In the genomic region with DNA sequence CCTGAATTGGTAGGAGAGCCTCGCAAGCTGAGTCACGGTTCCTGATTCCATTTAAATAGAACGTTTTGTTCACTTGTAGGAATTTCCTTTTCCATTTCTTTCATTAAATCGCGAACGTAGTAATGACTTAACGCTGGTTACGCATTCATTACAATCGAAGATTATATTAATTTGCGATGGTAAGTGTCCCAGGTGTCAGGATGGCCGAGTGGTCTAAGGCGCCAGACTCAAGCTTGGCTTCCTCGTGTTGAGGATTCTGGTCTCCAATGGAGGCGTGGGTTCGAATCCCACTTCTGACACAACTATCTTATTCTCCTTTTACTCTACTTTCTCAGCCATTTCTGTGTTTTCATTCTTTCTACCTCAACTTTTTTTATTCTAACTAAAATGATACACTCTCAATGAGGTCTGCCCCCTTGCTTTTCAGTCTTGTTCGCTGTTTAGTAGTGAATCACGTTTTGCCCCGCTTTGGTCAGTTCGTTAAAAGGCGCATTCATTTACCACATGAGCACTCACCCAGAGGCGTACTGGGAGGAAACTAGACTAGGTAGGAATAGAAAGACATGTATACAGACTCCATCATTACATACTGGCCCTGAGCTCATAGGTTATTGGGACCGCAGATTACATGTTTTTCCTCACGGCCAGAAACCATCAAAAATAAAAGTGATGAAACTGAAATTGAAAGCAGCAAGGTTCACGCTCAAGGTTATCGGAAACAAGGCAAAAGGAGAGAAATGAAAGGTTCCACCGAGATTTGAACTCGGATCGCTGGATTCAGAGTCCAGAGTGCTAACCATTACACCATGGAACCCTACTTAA, we compare ENCODE assay signal across 8 cellular contexts. TPM values are rescaled to one million over a fixed set of nuclear protein-coding genes. Genes with fewer than 3 reads are reported as not detected.
DNase-seq lines count a peak whose midpoint lies in the region; ATAC-seq and TF ChIP-seq lines count a peak whose summit lies in the region.

No MANE protein-coding gene starts in this region.

- peak; percentile 79 to 80 for DNase-seq in Caco-2
- peak; percentile 95 for DNase-seq in Panc1 (ENCODE audit: low read depth, low spot score)
- peak; percentile 21 to 53 for DNase-seq in activated T-helper 1 cell treated with anti-CD3 and anti-CD28 coated beads, Interleukin-2, amount 50 U/mL, for 16 hours (ENCODE audit: low read depth in 1 of 2, low spot score in 1 of 2)
- peak; percentile 94 for DNase-seq in fibroblast of peridontal ligament (ENCODE audit: extremely low read depth)
- peak; percentile 68 for DNase-seq in natural killer cell
- peak; percentile 80 for DNase-seq in stimulated activated naive CD8-positive, alpha-beta T cell treated with anti-CD3 and anti-CD28 coated beads, Interleukin-15, Interleukin-2, amounts not matched to agents 100 U/mL and 50 U/mL, for 24 hours

- H3K27ac Mint-ChIP-seq in Caco-2 (ENCODE audit: unreplicated experiment), result peak overlapping the region; percentile 93
- peak overlapping the region; percentile 96 to 98 for H3K27ac Mint-ChIP-seq in natural killer cell

- H3K4me3 Mint-ChIP-seq in Caco-2 (ENCODE audit: unreplicated experiment) (peak overlapping the region; percentile 96), natural killer cell (peak overlapping the region; percentile 99)

- peaks cover 7% of the 10 kb centered on the region; the same call in 1 of the 2 replicates for H3K4me1 ChIP-seq in Caco-2
- H3K4me1 ChIP-seq in Panc1 (ENCODE audit: control insufficient read depth, insufficient read depth, low read length), result peaks cover 17% of the 10 kb centered on the region

- intact Hi-C loops in Caco-2 (cut with micrococcal nuclease; ENCODE audit: unreplicated experiment) (loop anchor here (1.0 to 2.0 kb wide), 4 partner anchors 18 to 74 kb away; partner anchors contain the start of gene TRIM27), Panc1 (cut with micrococcal nuclease; ENCODE audit: unreplicated experiment) (loop anchor here (2.0 to 5.0 kb wide), 3 partner anchors 44 to 104 kb away; no protein-coding TSS in a partner anchor), natural killer cell (cut with micrococcal nuclease) (loop anchor here (1.0 to 5.0 kb wide), 8 partner anchors 17 to 1462 kb away; a partner anchor contains a TSS)

- peaks cover 39% of the 10 kb centered on the region for H3K4me1 Mint-ChIP-seq in Caco-2 (ENCODE audit: low read depth, unreplicated experiment)
- H3K4me1 Mint-ChIP-seq in natural killer cell, result peaks cover 48 to 51% of the 10 kb centered on the region in 2 donors

- peaks cover 50% of the 10 kb centered on the region for H3K36me3 Mint-ChIP-seq in Caco-2 (ENCODE audit: insufficient read depth, unreplicated experiment)
- H3K36me3 Mint-ChIP-seq in natural killer cell, result peaks cover 8% of the 10 kb centered on the region

- no peak for TF ChIP-seq EP300 in Ishikawa (IDR thresholded peaks at IDR 0.05; ENCODE audit: borderline replicate concordance)

- BruUV-seq in Caco-2 (replicated peaks; lab: Mats Ljungman, UMichigan) (no TSS peak), Panc1 (replicated peaks; lab: Mats Ljungman, UMichigan) (no TSS peak)

- H3K27me3 ChIP-seq in Caco-2 (replicated peaks; ENCODE audit: control insufficient read depth, insufficient read depth, low read length), result no peaks in the 10 kb centered on the region
- H3K27me3 ChIP-seq in Panc1 (ENCODE audit: control insufficient read depth, insufficient read depth, low read length), result no peaks in the 10 kb centered on the region

- POLR2A ChIA-PET in Caco-2 (lab: Charles Lee), result interaction anchor here (1.1 kb wide), 1 partner anchor 18 kb away, joined by 11 read pairs; the partner anchor contains the start of gene TRIM27
- POLR2A ChIA-PET in Panc1 (lab: Charles Lee), result no interaction called here

- H3K4me3 ChIP-seq in Caco-2 (ENCODE audit: low read depth, low read length) (peak overlapping the region; percentile 47), Panc1 (ENCODE audit: low read depth in 2 of 2, low read length in 2 of 2) (peak overlapping the region; percentile 99 to 100)

- H3K36me3 ChIP-seq in Caco-2 (ENCODE audit: control insufficient read depth, insufficient read depth, low read length), result no peaks in the 10 kb centered on the region
- no peaks in the 10 kb centered on the region for H3K36me3 ChIP-seq in Panc1 (ENCODE audit: control insufficient read depth, insufficient read depth, low read length)

- CTCF ChIA-PET in Caco-2 (lab: Charles Lee), result interaction anchor here (1.1 to 2.0 kb wide), 3 partner anchors 19 to 103 kb away, joined by 3 to 4 read pairs (median 4); no protein-coding TSS in a partner anchor
- CTCF ChIA-PET in Panc1 (lab: Charles Lee), result no interaction called here

- TF ChIP-seq CTCF in Caco-2 (IDR thresholded peaks at IDR 0.05; ENCODE audit: insufficient read depth in 1 of 2, low read depth in 1 of 2, low read length in 1 of 2, severe bottlenecking in 1 of 2, unreplicated experiment in 1 of 2), result no peak
- TF ChIP-seq CTCF in Panc1 (IDR thresholded peaks at IDR 0.05), result no peak
- no peak for TF ChIP-seq CTCF in natural killer cell (IDR thresholded peaks at IDR 0.05)

- peak; percentile 54 for ATAC-seq in GM21529 (IDR thresholded peaks at IDR 0.05; ENCODE audit: unreplicated experiment)
- ATAC-seq in Panc1, result peak; percentile 86
- peak; percentile 65 to 86 (median 78) for ATAC-seq in natural killer cell
- peak; percentile 84 for ATAC-seq in stimulated activated naive CD8-positive, alpha-beta T cell treated with anti-CD3 and anti-CD28 coated beads, Interleukin-15, Interleukin-2, amounts not matched to agents 100 U/mL and 50 U/mL, for 24 hours

- no peak for TF ChIP-seq RAD21 in Ishikawa (IDR thresholded peaks at IDR 0.05; ENCODE audit: low read depth)

- in situ Hi-C loops in Panc1 (cut with HindIII; ENCODE audit: low pct_unique_long_range_greater_than_20kb, low sequenced_read_pairs), result no loop called here

- no peaks in the 10 kb centered on the region for H3K9me3 ChIP-seq in Caco-2
- no peaks in the 10 kb centered on the region for H3K9me3 ChIP-seq in Panc1 (ENCODE audit: control insufficient read depth, insufficient read depth, low read depth, low read length)

- H3K9me3 Mint-ChIP-seq in Caco-2 (ENCODE audit: unreplicated experiment), result no peaks in the 10 kb centered on the region
- H3K9me3 Mint-ChIP-seq in natural killer cell, result no peaks in the 10 kb centered on the region

- H3K27me3 Mint-ChIP-seq in Caco-2 (ENCODE audit: insufficient read depth, unreplicated experiment), result no peaks in the 10 kb centered on the region
- peaks cover 0 to 7% of the 10 kb centered on the region in 2 donors for H3K27me3 Mint-ChIP-seq in natural killer cell (ENCODE audit: low read depth in 2 of 2)

- H3K27ac ChIP-seq in Panc1 (ENCODE audit: low read length), result peak overlapping the region; percentile 84

TF ChIP-seq in Ishikawa, 13 proteins besides CTCF, POLR2A, EP300 and RAD21:
- TF ChIP-seq EGR1 (IDR thresholded peaks at IDR 0.05) (no peak), FOXM1 (IDR thresholded peaks at IDR 0.05; ENCODE audit: borderline replicate concordance, low read depth) (no peak), ZBTB7A (IDR thresholded peaks at IDR 0.05; ENCODE audit: low read depth) (no peak), CREB1 (IDR thresholded peaks at IDR 0.05; ENCODE audit: low read depth) (no peak), TEAD4 (IDR thresholded peaks at IDR 0.05) (peak; percentile 93), MAX (IDR thresholded peaks at IDR 0.05) (no peak), USF1 (IDR thresholded peaks at IDR 0.05) (no peak; the same call in 1 of the 2 replicates), NFIC (IDR thresholded peaks at IDR 0.05) (peak; percentile 22; the same call in 1 of the 2 replicates), YY1 (IDR thresholded peaks at IDR 0.05; ENCODE audit: low read depth) (no peak; the same call in 1 of the 2 replicates), TAF1 (IDR thresholded peaks at IDR 0.05; ENCODE audit: low read depth) (no peak), TCF12 (IDR thresholded peaks at IDR 0.05; ENCODE audit: low read depth) (no peak), CEBPB (IDR thresholded peaks at IDR 0.05) (peak; percentile 68)
- TF ChIP-seq, protein P1, sequence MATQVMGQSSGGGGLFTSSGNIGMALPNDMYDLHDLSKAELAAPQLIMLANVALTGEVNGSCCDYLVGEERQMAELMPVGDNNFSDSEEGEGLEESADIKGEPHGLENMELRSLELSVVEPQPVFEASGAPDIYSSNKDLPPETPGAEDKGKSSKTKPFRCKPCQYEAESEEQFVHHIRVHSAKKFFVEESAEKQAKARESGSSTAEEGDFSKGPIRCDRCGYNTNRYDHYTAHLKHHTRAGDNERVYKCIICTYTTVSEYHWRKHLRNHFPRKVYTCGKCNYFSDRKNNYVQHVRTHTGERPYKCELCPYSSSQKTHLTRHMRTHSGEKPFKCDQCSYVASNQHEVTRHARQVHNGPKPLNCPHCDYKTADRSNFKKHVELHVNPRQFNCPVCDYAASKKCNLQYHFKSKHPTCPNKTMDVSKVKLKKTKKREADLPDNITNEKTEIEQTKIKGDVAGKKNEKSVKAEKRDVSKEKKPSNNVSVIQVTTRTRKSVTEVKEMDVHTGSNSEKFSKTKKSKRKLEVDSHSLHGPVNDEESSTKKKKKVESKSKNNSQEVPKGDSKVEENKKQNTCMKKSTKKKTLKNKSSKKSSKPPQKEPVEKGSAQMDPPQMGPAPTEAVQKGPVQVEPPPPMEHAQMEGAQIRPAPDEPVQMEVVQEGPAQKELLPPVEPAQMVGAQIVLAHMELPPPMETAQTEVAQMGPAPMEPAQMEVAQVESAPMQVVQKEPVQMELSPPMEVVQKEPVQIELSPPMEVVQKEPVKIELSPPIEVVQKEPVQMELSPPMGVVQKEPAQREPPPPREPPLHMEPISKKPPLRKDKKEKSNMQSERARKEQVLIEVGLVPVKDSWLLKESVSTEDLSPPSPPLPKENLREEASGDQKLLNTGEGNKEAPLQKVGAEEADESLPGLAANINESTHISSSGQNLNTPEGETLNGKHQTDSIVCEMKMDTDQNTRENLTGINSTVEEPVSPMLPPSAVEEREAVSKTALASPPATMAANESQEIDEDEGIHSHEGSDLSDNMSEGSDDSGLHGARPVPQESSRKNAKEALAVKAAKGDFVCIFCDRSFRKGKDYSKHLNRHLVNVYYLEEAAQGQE (IDR thresholded peaks at IDR 0.05; ENCODE audit: low read depth), result no peak
TF ChIP-seq in Ishikawa: peak in this region for 3.

RNA-seq across cellular contexts. Expression of gene TRIM27, which starts 17.3 kb away (rescaled TPM):
- total RNA-seq in Caco-2 (2022), result 47.6 and 48.7 TPM in 2 replicates
- total RNA-seq in Panc1 (2021; ENCODE audit: unreplicated experiment), result 53.0 TPM
- 42.6 TPM for polyA plus RNA-seq in Panc1 (2012; ENCODE audit: insufficient read length)
- total RNA-seq in natural killer cell, result 10 to 100 TPM; 19.3 to 33.6 (median 25.1) TPM

Comparison
In these comparisons a context has a peak if more than half of its experiments do, and no peak if none do; other contexts are left out.
1. Peak in every context shown above with its lines: DNase-seq, ATAC-seq, H3K4me3 ChIP-seq and H3K27ac ChIP-seq.
2. DNase-seq: peak in every context shown above with its lines; median percentile 95 in Panc1; 94 in fibroblast of peridontal ligament; 80 in stimulated activated naive CD8-positive, alpha-beta T cell treated with anti-CD3 and anti-CD28 coated beads, Interleukin-15, Interleukin-2, amounts not matched to agents 100 U/mL and 50 U/mL, for 24 hours; 80 in Caco-2; 68 in natural killer cell; 37 in activated T-helper 1 cell treated with anti-CD3 and anti-CD28 coated beads, Interleukin-2, amount 50 U/mL, for 16 hours.